ENCODE assay signal across 12 cellular contexts in genomic region chr10:35216303-35216905, GRCh38.
A peak's percentile ranks its signal among the peaks of the same experiment; 100 is the strongest.
DNase-seq lines count a peak whose midpoint lies in the region; ATAC-seq, FAIRE-seq and TF ChIP-seq lines count a peak whose summit lies in the region.
"Had no signal": no experiment of that assay in that cellular context is flagged by ENCODE, and none has a peak within 500 bp of the region (broad histone marks: within the 10 kb centered on the region; RNA-seq: fewer than 3 reads in every experiment).

No MANE protein-coding gene starts in this region.

- TF ChIP-seq CTCF in MCF 10A (IDR thresholded peaks at IDR 0.05; ENCODE audit: unreplicated experiment), result no peak
- TF ChIP-seq CTCF in breast epithelium (IDR thresholded peaks at IDR 0.05), result no peak
- no peak for TF ChIP-seq CTCF in upper lobe of left lung (IDR thresholded peaks at IDR 0.05)

- H3K4me1 Mint-ChIP-seq in MCF 10A (ENCODE audit: insufficient read depth, unreplicated experiment), result no peaks in the 10 kb centered on the region

- no peaks in the 10 kb centered on the region for H3K36me3 Mint-ChIP-seq in MCF 10A (ENCODE audit: insufficient read depth, unreplicated experiment)
- H3K36me3 Mint-ChIP-seq in activated naive CD4-positive, alpha-beta T cell treated with anti-CD3 and anti-CD28 coated beads, Interleukin-2, amount 50 U/mL, for 72 hours, result peaks cover 0 to under 1% of the 10 kb centered on the region in 2 donors

- WGBS in upper lobe of left lung, 2 donors, result 52 to 60% methylated on average over 5 to 6 of the region's 6 CpGs

- no TSS peak for BruUV-seq in MCF 10A (replicated peaks; lab: Mats Ljungman, UMichigan)

- H3K27ac ChIP-seq in breast epithelium (peak overlapping the region in 1 of 2 donors; percentile 54), upper lobe of left lung (peak overlapping the region; percentile 6 to 45 (median 23))

- peak in 1 of 4 donors; percentile 32 for TF ChIP-seq EP300 in upper lobe of left lung (IDR thresholded peaks at IDR 0.05)

- no peak for TF ChIP-seq POLR2A in breast epithelium (IDR thresholded peaks at IDR 0.05)
- no peak for TF ChIP-seq POLR2A in upper lobe of left lung (IDR thresholded peaks at IDR 0.05)

- intact Hi-C loops in MCF 10A (cut with micrococcal nuclease) (loop anchor here (5.0 kb wide), 1 partner anchor 559 kb away; no protein-coding TSS in a partner anchor), breast epithelium (cut with DNase I; ENCODE audit: low total_unique reads) (loop anchor here (10.0 kb wide), 1 partner anchor 102 kb away; no protein-coding TSS in a partner anchor)

- no peak overlapping the region for H3K27ac Mint-ChIP-seq in MCF 10A (ENCODE audit: low read depth, unreplicated experiment)
- H3K27ac Mint-ChIP-seq in activated naive CD4-positive, alpha-beta T cell treated with anti-CD3 and anti-CD28 coated beads, Interleukin-2, amount 50 U/mL, for 72 hours, result peak overlapping the region; percentile 70 to 82

- no peaks in the 10 kb centered on the region for H3K27me3 Mint-ChIP-seq in MCF 10A (ENCODE audit: insufficient read depth, unreplicated experiment)

- no peak for FAIRE-seq in urothelium cell line (lab: Jason Lieb, UNC)
- FAIRE-seq: colon, TTC549 had no signal

- H3K36me3 ChIP-seq in breast epithelium (no peaks in the 10 kb centered on the region), upper lobe of left lung (no peaks in the 10 kb centered on the region)
- H3K36me3 ChIP-seq: BE2C had no signal

- no peaks in the 10 kb centered on the region for H3K9me3 Mint-ChIP-seq in MCF 10A (ENCODE audit: unreplicated experiment)
- no peaks in the 10 kb centered on the region for H3K9me3 Mint-ChIP-seq in activated naive CD4-positive, alpha-beta T cell treated with anti-CD3 and anti-CD28 coated beads, Interleukin-2, amount 50 U/mL, for 72 hours

- DNase-seq in MCF 10A (ENCODE audit: unreplicated experiment) (peak; percentile 63), breast epithelium (ENCODE audit: low spot score in 2 of 2) (no peak), kidney tubule cell (ENCODE audit: low spot score) (peak; percentile 65), upper lobe of left lung (peak in 1 of 2 donors; percentile 77), NCI-H1105 treated with DMSO at 0.1 percent for 48 hours (lab: John Stamatoyannopoulos, UW) (no peak), urothelium cell line (ENCODE audit: low spot score) (no peak), dedifferentiated amniotic fluid mesenchymal stem cell (ENCODE audit: extremely low spot score) (no peak)
- no peak for DNase-seq in activated naive CD4-positive, alpha-beta T cell treated with anti-CD3 and anti-CD28 coated beads, Interleukin-2, amount 50 U/mL, for 72 hours (ENCODE audit: low spot score in 2 of 2)
- DNase-seq: BE2C, NCI-H2107 had no signal

- H3K27me3 ChIP-seq in breast epithelium (no peaks in the 10 kb centered on the region), upper lobe of left lung (no peaks in the 10 kb centered on the region)
- H3K27me3 ChIP-seq: BE2C had no signal

- POLR2A ChIA-PET in MCF 10A (lab: Yijun Ruan, JAX), result interaction anchor here (0.6 to 1.7 kb wide), 2 partner anchors 24 to 89 kb away, joined by 3 to 7 read pairs; partner anchors contain the start of gene CREM

- CTCF ChIA-PET in MCF 10A (lab: Yijun Ruan, JAX), result interaction anchor here (0.6 to 7.2 kb wide), 7 partner anchors 8 to 232 kb away, joined by 3 to 90 read pairs (median 3); partner anchors contain the start of gene CREM

- no peaks in the 10 kb centered on the region for H3K9me3 ChIP-seq in breast epithelium
- no peaks in the 10 kb centered on the region for H3K9me3 ChIP-seq in upper lobe of left lung
- H3K9me3 ChIP-seq: BE2C had no signal

- no peaks in the 10 kb centered on the region for H3K4me1 ChIP-seq in breast epithelium
- H3K4me1 ChIP-seq in upper lobe of left lung, result peaks cover 22 to 29% (median 25%) of the 10 kb centered on the region in 4 donors
- H3K4me1 ChIP-seq: BE2C had no signal

- no peak overlapping the region for H3K4me3 Mint-ChIP-seq in MCF 10A (ENCODE audit: unreplicated experiment)

- ATAC-seq in activated naive CD4-positive, alpha-beta T cell treated with anti-CD3 and anti-CD28 coated beads, Interleukin-2, amount 50 U/mL, for 72 hours, result peak; percentile 57 to 75
- peak; percentile 64 to 71 for ATAC-seq in upper lobe of left lung (ENCODE audit: low FRiP score in 2 of 2)

- H3K4me3 ChIP-seq in breast epithelium (no peak overlapping the region), upper lobe of left lung (no peak overlapping the region)

Comparison
In these comparisons a context has a peak if more than half of its experiments do, and no peak if none do; other contexts are left out.
1. DNase-seq: peak in MCF 10A (single experiment) and kidney tubule cell (single experiment); none in breast epithelium (0 of 2), activated naive CD4-positive, alpha-beta T cell treated with anti-CD3 and anti-CD28 coated beads, Interleukin-2, amount 50 U/mL, for 72 hours (0 of 2), NCI-H1105 treated with DMSO at 0.1 percent for 48 hours (single experiment), urothelium cell line (single experiment) and dedifferentiated amniotic fluid mesenchymal stem cell (single experiment).